ENCODE assay signal across 13 cellular contexts in the genomic region with DNA sequence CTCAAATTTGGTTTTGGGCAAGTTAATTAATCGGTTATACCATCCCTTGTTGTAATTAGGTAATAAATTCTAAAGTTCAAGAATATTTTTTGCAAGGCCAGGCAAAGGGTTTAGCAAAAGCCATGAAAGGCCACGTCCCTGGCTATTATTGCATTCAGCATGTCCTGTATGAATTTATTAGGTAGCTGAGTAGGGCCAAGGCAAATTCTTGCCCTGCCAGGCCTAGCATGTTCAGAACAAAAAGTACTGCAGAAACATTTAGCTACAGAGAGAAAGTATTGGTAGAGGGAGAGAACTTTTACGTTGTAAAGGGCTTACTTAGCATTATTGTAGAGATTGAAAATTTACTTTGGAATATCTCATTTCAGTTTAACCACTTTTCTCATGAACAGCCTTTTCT.
"Had no signal": no experiment of that assay in that cellular context is flagged by ENCODE, and none has a peak within 500 bp of the region (broad histone marks: within the 10 kb centered on the region; RNA-seq: fewer than 3 reads in every experiment).

No MANE protein-coding gene starts in this region.

- H3K4me1 Mint-ChIP-seq: memory B cell, neural crest cell had no signal

- H3K4me1 ChIP-seq: thyroid gland had no signal

- ATAC-seq: activated CD4-positive, CD25-positive, alpha-beta regulatory T cell treated with anti-CD3 and anti-CD28 coated beads, Interleukin-2, amount 50 U/mL, for 24 hours had no signal

- H3K4me3 ChIP-seq: dorsolateral prefrontal cortex, skin epidermis, stomach, thyroid gland had no signal

- H3K27me3 Mint-ChIP-seq: memory B cell had no signal

- H3K27me3 ChIP-seq: brain microvascular endothelial cell, dorsolateral prefrontal cortex, stomach, thyroid gland had no signal

- DNase-seq: activated CD4-positive, alpha-beta T cell treated with anti-CD3 and anti-CD28 coated beads, Interleukin-2, amount 50 U/mL, for 4 hours; activated naive CD4-positive, alpha-beta T cell treated with anti-CD3 and anti-CD28 coated beads, Interleukin-2, amount 50 U/mL, for 16 hours; activated T-cell treated with anti-CD3 and anti-CD28 coated beads, Interleukin-2, amount 50 U/mL, for 1 hour; amniotic stem cell; brain microvascular endothelial cell; cerebellar nuclear complex; dorsolateral prefrontal cortex; stomach; thyroid gland had no signal

- H3K36me3 ChIP-seq: brain microvascular endothelial cell, thyroid gland had no signal

- H3K27ac ChIP-seq: brain microvascular endothelial cell, dorsolateral prefrontal cortex, thyroid gland had no signal

- H3K9me3 Mint-ChIP-seq: memory B cell, neural crest cell had no signal

- H3K9me3 ChIP-seq: stomach, thyroid gland had no signal

- H3K4me3 Mint-ChIP-seq: memory B cell, neural crest cell had no signal

- H3K27ac Mint-ChIP-seq: memory B cell had no signal
